ENCODE assay signal across 8 cellular contexts in the genomic region with DNA sequence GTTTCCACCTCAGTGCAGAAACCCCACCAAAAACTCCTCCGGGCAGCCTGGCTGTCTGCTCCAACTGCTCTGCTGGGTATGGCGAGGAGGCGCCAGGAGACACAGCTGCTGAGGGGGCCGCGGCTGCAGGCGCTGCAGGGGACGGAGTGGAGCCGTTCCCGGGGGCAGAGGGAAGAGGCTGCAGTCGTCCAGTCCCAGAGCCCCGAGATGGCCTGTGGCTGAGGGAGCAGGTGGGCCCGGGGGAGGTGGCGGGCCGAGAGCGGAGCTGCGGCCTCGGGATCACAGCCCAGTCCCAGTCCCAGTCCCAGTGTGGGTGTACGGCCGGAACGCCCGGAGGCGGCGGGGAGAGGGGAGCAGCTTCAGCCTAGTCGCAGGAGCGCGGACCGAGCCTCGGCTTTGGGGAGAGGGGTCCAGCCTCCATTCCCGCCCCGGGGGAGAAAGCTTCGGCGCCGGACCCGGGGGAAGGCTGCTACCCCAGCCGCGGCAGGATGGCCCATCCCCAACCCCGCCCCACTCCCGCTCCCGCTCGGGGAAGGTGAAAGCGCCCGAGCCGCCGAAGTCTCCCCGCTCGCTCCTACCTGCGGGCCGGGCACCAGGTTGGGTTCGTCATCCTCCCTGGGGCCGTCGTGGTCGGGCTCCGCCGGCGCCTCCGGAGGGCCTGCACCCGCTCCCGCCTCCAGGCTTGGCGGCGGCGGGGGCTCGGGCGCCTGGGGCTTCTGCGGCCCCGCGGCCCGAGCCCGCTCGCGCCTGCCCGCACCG. TPM values are rescaled to one million over a fixed set of nuclear protein-coding genes. Genes with fewer than 3 reads are reported as not detected.
A peak's percentile ranks its signal among the peaks of the same experiment; 100 is the strongest.
DNase-seq lines count a peak whose midpoint lies in the region; ATAC-seq and TF ChIP-seq lines count a peak whose summit lies in the region.

No MANE protein-coding gene starts in this region.

- H3K27ac ChIP-seq in esophagus muscularis mucosa (replicated peaks in 1 of 4), result peak overlapping the region; percentile 86 to 90 (median 88)
- peak overlapping the region; percentile 85 for H3K27ac ChIP-seq in suprapubic skin

- H3K36me3 ChIP-seq in esophagus muscularis mucosa (peaks cover 0 to 21% (median 9%) of the 10 kb centered on the region in 4 donors), suprapubic skin (no peaks in the 10 kb centered on the region)

- TF ChIP-seq EP300 in esophagus muscularis mucosa (IDR thresholded peaks at IDR 0.05) (no peak), suprapubic skin (IDR thresholded peaks at IDR 0.05) (no peak)

- peaks cover 41% of the 10 kb centered on the region for H3K4me1 Mint-ChIP-seq in activated CD8-positive, alpha-beta memory T cell treated with anti-CD3 and anti-CD28 coated beads, Interleukin-2, amount 10 ng/mL, durations not matched to agents 7 days and 5 days
- H3K4me1 Mint-ChIP-seq in natural killer cell, result peaks cover 23 to 26% of the 10 kb centered on the region in 2 donors

- H3K4me1 ChIP-seq in esophagus muscularis mucosa (peaks cover 24 to 50% (median 40%) of the 10 kb centered on the region in 4 donors), suprapubic skin (peaks cover 33% of the 10 kb centered on the region)

- H3K9me3 Mint-ChIP-seq in activated CD8-positive, alpha-beta memory T cell treated with anti-CD3 and anti-CD28 coated beads, Interleukin-2, amount 10 ng/mL, durations not matched to agents 7 days and 5 days (ENCODE audit: low read depth), result no peaks in the 10 kb centered on the region
- H3K9me3 Mint-ChIP-seq in natural killer cell, result no peaks in the 10 kb centered on the region

- TF ChIP-seq POLR2A in esophagus muscularis mucosa (IDR thresholded peaks at IDR 0.05; ENCODE audit: low read depth), result no peak
- TF ChIP-seq POLR2A in suprapubic skin (IDR thresholded peaks at IDR 0.05), result no peak

- H3K27me3 ChIP-seq in esophagus muscularis mucosa (no peaks in the 10 kb centered on the region), suprapubic skin (no peaks in the 10 kb centered on the region)

- no peaks in the 10 kb centered on the region for H3K27me3 Mint-ChIP-seq in activated CD8-positive, alpha-beta memory T cell treated with anti-CD3 and anti-CD28 coated beads, Interleukin-2, amount 10 ng/mL, durations not matched to agents 7 days and 5 days
- H3K27me3 Mint-ChIP-seq in natural killer cell (ENCODE audit: low read depth in 2 of 2), result no peaks in the 10 kb centered on the region

- WGBS in esophagus muscularis mucosa, result no CpG with 5 or more reads among the region's 72 CpGs
- WGBS in suprapubic skin, result 1% methylated on average over 30 of the region's 72 CpGs

- ATAC-seq in GM21526 (IDR thresholded peaks at IDR 0.05; ENCODE audit: low FRiP score, unreplicated experiment) (peak; percentile 29), natural killer cell (peak; percentile 33 to 51 (median 48))
- peak; percentile 59 for ATAC-seq in activated CD8-positive, alpha-beta memory T cell treated with anti-CD3 and anti-CD28 coated beads, Interleukin-2, amount 10 ng/mL, durations not matched to agents 7 days and 5 days

- TF ChIP-seq CTCF in esophagus muscularis mucosa (IDR thresholded peaks at IDR 0.05), result no peak
- TF ChIP-seq CTCF in natural killer cell (IDR thresholded peaks at IDR 0.05), result no peak
- TF ChIP-seq CTCF in suprapubic skin (IDR thresholded peaks at IDR 0.05), result no peak

- peak overlapping the region; percentile 24 for H3K27ac Mint-ChIP-seq in activated CD8-positive, alpha-beta memory T cell treated with anti-CD3 and anti-CD28 coated beads, Interleukin-2, amount 10 ng/mL, durations not matched to agents 7 days and 5 days
- H3K27ac Mint-ChIP-seq in natural killer cell, result peak overlapping the region; percentile 10 to 88

- peak overlapping the region; percentile 79 for H3K4me3 Mint-ChIP-seq in activated CD8-positive, alpha-beta memory T cell treated with anti-CD3 and anti-CD28 coated beads, Interleukin-2, amount 10 ng/mL, durations not matched to agents 7 days and 5 days
- H3K4me3 Mint-ChIP-seq in natural killer cell, result peak overlapping the region; percentile 65

- peak; percentile 36 for DNase-seq in Daoy (ENCODE audit: low read depth)
- peak; percentile 67 for DNase-seq in HuH-7 (ENCODE audit: low spot score)
- peak; percentile 61 for DNase-seq in activated CD8-positive, alpha-beta memory T cell treated with anti-CD3 and anti-CD28 coated beads, Interleukin-2, amount 10 ng/mL, durations not matched to agents 7 days and 5 days
- DNase-seq in esophagus muscularis mucosa (ENCODE audit: extremely low spot score), result no peak
- DNase-seq in natural killer cell, result peak; percentile 40
- peak; percentile 78 to 83 for DNase-seq in suprapubic skin (ENCODE audit: low spot score in 2 of 2)
- DNase-seq in NCI-H2196 (lab: John Stamatoyannopoulos, UW; ENCODE audit: unreplicated experiment), result no peak

- H3K9me3 ChIP-seq in esophagus muscularis mucosa (no peaks in the 10 kb centered on the region), suprapubic skin (no peaks in the 10 kb centered on the region)

- intact Hi-C loops in esophagus muscularis mucosa (cut with DNase I), result loop anchor here (5.0 kb wide), 2 partner anchors 37 to 38 kb away; a partner anchor contains a TSS
- intact Hi-C loops in natural killer cell (cut with micrococcal nuclease), result no loop called here

- CTCF ChIA-PET in activated CD8-positive, alpha-beta memory T cell treated with anti-CD3 and anti-CD28 coated beads, Interleukin-2, amount 10 ng/mL, durations not matched to agents 7 days and 5 days (lab: Charles Lee), result interaction anchor here (1.0 kb wide), 1 partner anchor 52 kb away, joined by 5 read pairs; no protein-coding TSS in a partner anchor

- peak overlapping the region; percentile 97 to 99 (median 98) for H3K4me3 ChIP-seq in esophagus muscularis mucosa
- H3K4me3 ChIP-seq in suprapubic skin, result peak overlapping the region; percentile 96

- peaks cover 8% of the 10 kb centered on the region for H3K36me3 Mint-ChIP-seq in activated CD8-positive, alpha-beta memory T cell treated with anti-CD3 and anti-CD28 coated beads, Interleukin-2, amount 10 ng/mL, durations not matched to agents 7 days and 5 days
- H3K36me3 Mint-ChIP-seq in natural killer cell, result no peaks in the 10 kb centered on the region

RNA-seq across cellular contexts. Expression of a gene that starts 0.5 kb away (rescaled TPM):
- 14.6 and 26.7 TPM in 2 replicates for total RNA-seq in Daoy (2014; rRNA removed; shearing (Covaris generic))
- 100 to 1,000 TPM in 1 of 2 experiments, 10 to 100 TPM in 1; 77.5 to 116 TPM for total RNA-seq in activated CD8-positive, alpha-beta memory T cell treated with anti-CD3 and anti-CD28 coated beads, Interleukin-2, amount 10 ng/mL, durations not matched to agents 7 days and 5 days
- 10 to 100 TPM; 24.4 to 65.6 (median 50.7) TPM for total RNA-seq in esophagus muscularis mucosa
- 100 to 1,000 TPM; 203 to 235 (median 216) TPM for total RNA-seq in natural killer cell
- 100 to 1,000 TPM in 1 of 4 donors, 10 to 100 TPM in 3; 55.6 to 328 (median 78.2) TPM for total RNA-seq in suprapubic skin

RNA-seq across cellular contexts. Expression of a gene that starts 37.1 kb away (rescaled TPM):
- total RNA-seq in Daoy (2014; rRNA removed; shearing (Covaris generic)), result 68.7 and 91.5 TPM in 2 replicates
- 100 to 1,000 TPM; 126 to 130 TPM for total RNA-seq in activated CD8-positive, alpha-beta memory T cell treated with anti-CD3 and anti-CD28 coated beads, Interleukin-2, amount 10 ng/mL, durations not matched to agents 7 days and 5 days
- total RNA-seq in esophagus muscularis mucosa, result 10 to 100 TPM; 58.1 to 92.1 (median 66.0) TPM
- total RNA-seq in natural killer cell, result 100 to 1,000 TPM in 1 of 3 donors, 10 to 100 TPM in 2; 66.6 to 106 (median 78.3) TPM
- 100 to 1,000 TPM in 2 of 4 donors, 10 to 100 TPM in 2; 83.8 to 148 (median 103) TPM for total RNA-seq in suprapubic skin

RNA-seq across cellular contexts. Expression of a gene that starts 38.2 kb away (rescaled TPM):
- total RNA-seq in Daoy (2014; rRNA removed; shearing (Covaris generic)), result 94.7 and 105 TPM in 2 replicates
- total RNA-seq in activated CD8-positive, alpha-beta memory T cell treated with anti-CD3 and anti-CD28 coated beads, Interleukin-2, amount 10 ng/mL, durations not matched to agents 7 days and 5 days, result 100 to 1,000 TPM in 1 of 2 experiments, 10 to 100 TPM in 1; 99.9 to 111 TPM
- 10 to 100 TPM; 47.3 to 75.7 (median 62.3) TPM for total RNA-seq in esophagus muscularis mucosa
- 100 to 1,000 TPM in 1 of 3 donors, 10 to 100 TPM in 2; 91.2 to 114 (median 94.4) TPM for total RNA-seq in natural killer cell
- 10 to 100 TPM; 60.3 to 84.5 (median 79.5) TPM for total RNA-seq in suprapubic skin

RNA-seq across cellular contexts. Expression of a gene that starts 44.2 kb away (rescaled TPM):
- total RNA-seq in Daoy (2014; rRNA removed; shearing (Covaris generic)), result 3.7 and 3.9 TPM in 2 replicates
- total RNA-seq in activated CD8-positive, alpha-beta memory T cell treated with anti-CD3 and anti-CD28 coated beads, Interleukin-2, amount 10 ng/mL, durations not matched to agents 7 days and 5 days, result 1 to 10 TPM; 3.3 to 5.7 TPM
- total RNA-seq in esophagus muscularis mucosa (10 to 100 TPM in 1 of 4 donors, 1 to 10 TPM in 3; 6.7 to 15.2 (median 7.5) TPM), natural killer cell (10 to 100 TPM in 1 of 3 donors, 1 to 10 TPM in 2; 3.5 to 19.8 (median 9.1) TPM), suprapubic skin (1 to 10 TPM in 3 of 4 donors, under 1 TPM in 1; 0.89 to 7.3 (median 1.8) TPM)

RNA-seq across cellular contexts. Expression of a gene that starts 46.1 kb away (rescaled TPM):
- total RNA-seq in Daoy (2014; rRNA removed; shearing (Covaris generic)), result 35.1 and 51.0 TPM in 2 replicates
- 10 to 100 TPM; 16.8 to 17.2 TPM for total RNA-seq in activated CD8-positive, alpha-beta memory T cell treated with anti-CD3 and anti-CD28 coated beads, Interleukin-2, amount 10 ng/mL, durations not matched to agents 7 days and 5 days
- total RNA-seq in esophagus muscularis mucosa (10 to 100 TPM; 14.3 to 17.9 (median 16.9) TPM), natural killer cell (10 to 100 TPM; 28.7 to 38.5 (median 28.7) TPM), suprapubic skin (10 to 100 TPM; 13.9 to 19.4 (median 17.4) TPM)

Comparison
In these comparisons a context has a peak if more than half of its experiments do, and no peak if none do; other contexts are left out.
1. DNase-seq: peak in Daoy (single experiment), HuH-7 (single experiment), activated CD8-positive, alpha-beta memory T cell treated with anti-CD3 and anti-CD28 coated beads, Interleukin-2, amount 10 ng/mL, durations not matched to agents 7 days and 5 days (single experiment), natural killer cell (single experiment) and suprapubic skin (2 of 2); none in esophagus muscularis mucosa (single experiment) and NCI-H2196 (single experiment).
2. Peak in every context shown above with its lines, with median percentiles within 50 percentile points of each other: ATAC-seq.